10 cellular contexts compared by ENCODE assay signal in genomic region chr10:59894114-59894513, GRCh38. TPM values are rescaled to one million over a fixed set of nuclear protein-coding genes. Genes with fewer than 3 reads are reported as not detected.
DNase-seq lines count a peak whose midpoint lies in the region; ATAC-seq and TF ChIP-seq lines count a peak whose summit lies in the region.
"Had no signal": no experiment of that assay in that cellular context is flagged by ENCODE, and none has a peak within 500 bp of the region (broad histone marks: within the 10 kb centered on the region; RNA-seq: fewer than 3 reads in every experiment).

No MANE protein-coding gene starts in this region.

- intact Hi-C loops in activated B cell treated with CpG ODN at 0.5 μM for 24 hours (cut with micrococcal nuclease): no loop called here
- intact Hi-C loops in psoas muscle (cut with DNase I): no loop called here

- TF ChIP-seq CTCF in activated B cell treated with CpG ODN at 0.5 μM for 24 hours (IDR thresholded peaks at IDR 0.05) (no peak), psoas muscle (IDR thresholded peaks at IDR 0.05) (no peak)

- DNase-seq in Daoy (ENCODE audit: low read depth) (peak; percentile 27), activated B cell treated with CpG ODN at 0.5 μM for 24 hours (no peak), glomerular visceral epithelial cell (ENCODE audit: extremely low spot score) (peak; percentile 28), psoas muscle (peak; percentile 24 to 53), NCI-H510A (lab: John Stamatoyannopoulos, UW) (no peak), Kasumi-1 (lab: John Stamatoyannopoulos, UW) (no peak), H7 (no peak)

- H3K4me3 Mint-ChIP-seq in activated B cell treated with CpG ODN at 0.5 μM for 24 hours: no peak overlapping the region
- H3K4me3 Mint-ChIP-seq: activated naive CD8-positive, alpha-beta T cell had no signal

- H3K4me3 ChIP-seq in psoas muscle (no peak overlapping the region), H7 (ENCODE audit: insufficient read depth, low read depth, low read length) (no peak overlapping the region)

- WGBS in psoas muscle, 3 donors: 31 to 44% (median 37%) methylated on average over 4 of the region's 4 CpGs

- H3K27me3 Mint-ChIP-seq in activated B cell treated with CpG ODN at 0.5 μM for 24 hours: no peaks in the 10 kb centered on the region
- H3K27me3 Mint-ChIP-seq: activated naive CD8-positive, alpha-beta T cell had no signal

- peak overlapping the region; percentile 18 for H3K27ac Mint-ChIP-seq in activated B cell treated with CpG ODN at 0.5 μM for 24 hours
- H3K27ac Mint-ChIP-seq: activated naive CD8-positive, alpha-beta T cell had no signal

- H3K4me1 ChIP-seq in psoas muscle: peaks cover 69% of the 10 kb centered on the region

- POLR2A ChIA-PET in activated B cell treated with CpG ODN at 0.5 μM for 24 hours (lab: Charles Lee): interaction anchor here (1.3 to 3.7 kb wide), 2 partner anchors 8 to 11 kb away, joined by 4 to 26 read pairs; partner anchors contain the start of gene CCDC6

- H3K4me1 Mint-ChIP-seq in activated B cell treated with CpG ODN at 0.5 μM for 24 hours: peaks cover 77% of the 10 kb centered on the region

- no peaks in the 10 kb centered on the region for H3K9me3 ChIP-seq in psoas muscle
- H3K9me3 ChIP-seq: neutrophil had no signal

- H3K36me3 Mint-ChIP-seq in activated B cell treated with CpG ODN at 0.5 μM for 24 hours (ENCODE audit: low read depth): peaks cover 32% of the 10 kb centered on the region

- no peaks in the 10 kb centered on the region for H3K9me3 Mint-ChIP-seq in activated B cell treated with CpG ODN at 0.5 μM for 24 hours

- peaks cover 0 to 10% of the 10 kb centered on the region in 2 donors for H3K36me3 ChIP-seq in psoas muscle (ENCODE audit: insufficient read depth in 1 of 2, low read depth in 1 of 2)
- H3K36me3 ChIP-seq in H7 (replicated peaks; ENCODE audit: control insufficient read depth, insufficient read depth, low read length): peaks cover 1% of the 10 kb centered on the region; the same call in 1 of the 2 replicates
- H3K36me3 ChIP-seq: neutrophil had no signal

- H3K27me3 ChIP-seq in psoas muscle (ENCODE audit: insufficient read depth in 3 of 3, low read length in 2 of 3) (no peaks in the 10 kb centered on the region), H7 (ENCODE audit: control insufficient read depth, insufficient read depth, low read length) (no peaks in the 10 kb centered on the region)
- H3K27me3 ChIP-seq: neutrophil had no signal

- no peak for ATAC-seq in activated B cell treated with CpG ODN at 0.5 μM for 24 hours (ENCODE audit: low read depth)
- peak; percentile 71 to 85 (median 80) for ATAC-seq in psoas muscle
- no peak for ATAC-seq in GM18867 (IDR thresholded peaks at IDR 0.05; ENCODE audit: unreplicated experiment)

- H3K27ac ChIP-seq in psoas muscle: no peak overlapping the region
- H3K27ac ChIP-seq: neutrophil had no signal

- CTCF ChIA-PET in activated B cell treated with CpG ODN at 0.5 μM for 24 hours (lab: Charles Lee): no interaction called here

RNA-seq across cellular contexts. Expression of gene CCDC6, which starts 12.2 kb away (rescaled TPM):
- 12.4 and 13.7 TPM in 2 replicates for total RNA-seq in Daoy (2014; rRNA removed; shearing (Covaris generic))
- 27.9 and 32.2 TPM in 2 replicates for total RNA-seq in activated B cell treated with CpG ODN at 0.5 μM for 24 hours
- total RNA-seq in psoas muscle: 10 to 100 TPM; 14.5 to 40.1 (median 23.0) TPM
- 10 to 100 TPM in 2 of 3 donors, 1 to 10 TPM in 1; 9.2 to 31.6 (median 11.3) TPM for polyA plus RNA-seq in psoas muscle
- 22.0 and 27.7 TPM in 2 replicates for total RNA-seq in H7 (2014; rRNA removed; shearing (Covaris generic))

Comparison
In these comparisons a context has a peak if more than half of its experiments do, and no peak if none do; other contexts are left out.
1. DNase-seq: peak in Daoy (single experiment), glomerular visceral epithelial cell (single experiment) and psoas muscle (2 of 2); none in activated B cell treated with CpG ODN at 0.5 μM for 24 hours (single experiment), NCI-H510A (single experiment), Kasumi-1 (0 of 2) and H7 (single experiment).
2. ATAC-seq: peak in psoas muscle (4 of 4); none in activated B cell treated with CpG ODN at 0.5 μM for 24 hours (single experiment) and GM18867 (single experiment).